2 cellular contexts compared by ENCODE assay signal in the genomic region with DNA sequence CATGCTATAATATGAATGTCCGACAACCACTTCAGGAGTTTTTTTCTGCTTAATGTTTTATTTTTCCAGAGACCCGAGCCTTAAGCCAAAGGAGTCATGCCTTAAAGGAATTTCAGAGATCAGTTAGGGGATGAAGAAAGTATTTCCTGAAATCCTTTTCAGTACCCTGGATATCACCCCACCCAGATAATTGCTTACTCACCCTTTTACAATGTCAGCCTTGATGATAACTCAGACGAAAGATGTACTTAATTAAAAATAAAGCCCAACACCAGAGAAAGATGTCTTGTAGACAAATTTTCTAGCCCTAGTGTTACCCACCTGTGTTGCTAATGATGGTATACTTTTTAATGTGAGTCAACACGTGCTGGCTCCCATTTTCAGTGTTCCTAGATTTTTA.
TF ChIP-seq lines count a peak whose summit lies in the region.

No MANE protein-coding gene starts in this region.

TF ChIP-seq in HCT116, 20 proteins besides CTCF, POLR2A, EP300 and RAD21 (continued from another document):
- TF ChIP-seq, protein P1, sequence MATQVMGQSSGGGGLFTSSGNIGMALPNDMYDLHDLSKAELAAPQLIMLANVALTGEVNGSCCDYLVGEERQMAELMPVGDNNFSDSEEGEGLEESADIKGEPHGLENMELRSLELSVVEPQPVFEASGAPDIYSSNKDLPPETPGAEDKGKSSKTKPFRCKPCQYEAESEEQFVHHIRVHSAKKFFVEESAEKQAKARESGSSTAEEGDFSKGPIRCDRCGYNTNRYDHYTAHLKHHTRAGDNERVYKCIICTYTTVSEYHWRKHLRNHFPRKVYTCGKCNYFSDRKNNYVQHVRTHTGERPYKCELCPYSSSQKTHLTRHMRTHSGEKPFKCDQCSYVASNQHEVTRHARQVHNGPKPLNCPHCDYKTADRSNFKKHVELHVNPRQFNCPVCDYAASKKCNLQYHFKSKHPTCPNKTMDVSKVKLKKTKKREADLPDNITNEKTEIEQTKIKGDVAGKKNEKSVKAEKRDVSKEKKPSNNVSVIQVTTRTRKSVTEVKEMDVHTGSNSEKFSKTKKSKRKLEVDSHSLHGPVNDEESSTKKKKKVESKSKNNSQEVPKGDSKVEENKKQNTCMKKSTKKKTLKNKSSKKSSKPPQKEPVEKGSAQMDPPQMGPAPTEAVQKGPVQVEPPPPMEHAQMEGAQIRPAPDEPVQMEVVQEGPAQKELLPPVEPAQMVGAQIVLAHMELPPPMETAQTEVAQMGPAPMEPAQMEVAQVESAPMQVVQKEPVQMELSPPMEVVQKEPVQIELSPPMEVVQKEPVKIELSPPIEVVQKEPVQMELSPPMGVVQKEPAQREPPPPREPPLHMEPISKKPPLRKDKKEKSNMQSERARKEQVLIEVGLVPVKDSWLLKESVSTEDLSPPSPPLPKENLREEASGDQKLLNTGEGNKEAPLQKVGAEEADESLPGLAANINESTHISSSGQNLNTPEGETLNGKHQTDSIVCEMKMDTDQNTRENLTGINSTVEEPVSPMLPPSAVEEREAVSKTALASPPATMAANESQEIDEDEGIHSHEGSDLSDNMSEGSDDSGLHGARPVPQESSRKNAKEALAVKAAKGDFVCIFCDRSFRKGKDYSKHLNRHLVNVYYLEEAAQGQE (IDR thresholded peaks at IDR 0.05; ENCODE audit: low read depth) = peak; percentile 27

TF ChIP-seq in WTC11, 78 proteins besides CTCF, POLR2A, EP300 and RAD21 (continued from another document):
- TF ChIP-seq, protein P2, sequence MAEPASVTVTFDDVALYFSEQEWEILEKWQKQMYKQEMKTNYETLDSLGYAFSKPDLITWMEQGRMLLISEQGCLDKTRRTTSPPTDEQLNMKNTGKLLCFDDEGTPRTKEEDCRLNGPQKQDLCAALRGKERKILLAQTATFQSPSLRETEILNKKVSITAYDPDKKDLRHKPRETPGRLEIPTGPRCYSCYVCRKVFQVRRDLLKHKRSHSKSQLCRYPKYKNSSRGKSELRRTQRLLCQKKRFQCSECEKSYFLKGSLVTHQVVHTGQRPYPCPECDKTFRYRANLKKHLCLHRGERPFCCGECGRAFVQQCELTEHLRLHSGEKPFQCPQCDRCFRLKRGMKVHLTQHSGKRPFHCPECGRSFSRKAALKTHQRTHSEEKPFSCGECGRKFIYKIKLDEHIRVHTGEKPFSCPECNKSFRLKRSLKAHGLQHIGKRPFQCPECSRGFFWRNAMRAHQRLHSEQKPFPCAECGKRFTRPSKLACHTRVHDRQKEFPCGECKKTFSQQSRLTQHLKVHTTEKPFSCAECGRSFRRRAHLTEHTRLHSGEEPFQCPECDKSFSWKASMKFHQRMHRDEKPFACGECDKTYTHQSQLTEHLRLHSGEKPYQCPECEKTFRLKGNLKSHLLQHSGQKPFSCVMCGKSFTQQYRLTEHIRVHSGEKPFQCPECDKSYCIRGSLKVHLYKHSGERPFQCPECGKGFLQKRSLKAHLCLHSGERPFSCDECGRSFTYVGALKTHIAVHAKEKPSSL (CRISPR knock-in tag; conservative IDR thresholded peaks at IDR 0.05) = no peak
- TF ChIP-seq CREM (CRISPR knock-in tag; IDR thresholded peaks at IDR 0.05) = no peak
- TF ChIP-seq KAT7 (CRISPR knock-in tag; IDR thresholded peaks at IDR 0.05; ENCODE audit: borderline replicate concordance) = no peak
- TF ChIP-seq MLX (CRISPR knock-in tag; IDR thresholded peaks at IDR 0.05) = no peak
- no peak for TF ChIP-seq ZBTB21 (CRISPR knock-in tag; IDR thresholded peaks at IDR 0.05; ENCODE audit: borderline replicate concordance)
- no peak for TF ChIP-seq EMX1 (CRISPR knock-in tag; IDR thresholded peaks at IDR 0.05)
- TF ChIP-seq, protein P3, sequence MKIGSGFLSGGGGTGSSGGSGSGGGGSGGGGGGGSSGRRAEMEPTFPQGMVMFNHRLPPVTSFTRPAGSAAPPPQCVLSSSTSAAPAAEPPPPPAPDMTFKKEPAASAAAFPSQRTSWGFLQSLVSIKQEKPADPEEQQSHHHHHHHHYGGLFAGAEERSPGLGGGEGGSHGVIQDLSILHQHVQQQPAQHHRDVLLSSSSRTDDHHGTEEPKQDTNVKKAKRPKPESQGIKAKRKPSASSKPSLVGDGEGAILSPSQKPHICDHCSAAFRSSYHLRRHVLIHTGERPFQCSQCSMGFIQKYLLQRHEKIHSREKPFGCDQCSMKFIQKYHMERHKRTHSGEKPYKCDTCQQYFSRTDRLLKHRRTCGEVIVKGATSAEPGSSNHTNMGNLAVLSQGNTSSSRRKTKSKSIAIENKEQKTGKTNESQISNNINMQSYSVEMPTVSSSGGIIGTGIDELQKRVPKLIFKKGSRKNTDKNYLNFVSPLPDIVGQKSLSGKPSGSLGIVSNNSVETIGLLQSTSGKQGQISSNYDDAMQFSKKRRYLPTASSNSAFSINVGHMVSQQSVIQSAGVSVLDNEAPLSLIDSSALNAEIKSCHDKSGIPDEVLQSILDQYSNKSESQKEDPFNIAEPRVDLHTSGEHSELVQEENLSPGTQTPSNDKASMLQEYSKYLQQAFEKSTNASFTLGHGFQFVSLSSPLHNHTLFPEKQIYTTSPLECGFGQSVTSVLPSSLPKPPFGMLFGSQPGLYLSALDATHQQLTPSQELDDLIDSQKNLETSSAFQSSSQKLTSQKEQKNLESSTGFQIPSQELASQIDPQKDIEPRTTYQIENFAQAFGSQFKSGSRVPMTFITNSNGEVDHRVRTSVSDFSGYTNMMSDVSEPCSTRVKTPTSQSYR (CRISPR knock-in tag; IDR thresholded peaks at IDR 0.05) = no peak
- no peak for TF ChIP-seq ZNF416 (CRISPR knock-in tag; IDR thresholded peaks at IDR 0.05)
